ENCODE assay signal across 22 cellular contexts in the genomic region with DNA sequence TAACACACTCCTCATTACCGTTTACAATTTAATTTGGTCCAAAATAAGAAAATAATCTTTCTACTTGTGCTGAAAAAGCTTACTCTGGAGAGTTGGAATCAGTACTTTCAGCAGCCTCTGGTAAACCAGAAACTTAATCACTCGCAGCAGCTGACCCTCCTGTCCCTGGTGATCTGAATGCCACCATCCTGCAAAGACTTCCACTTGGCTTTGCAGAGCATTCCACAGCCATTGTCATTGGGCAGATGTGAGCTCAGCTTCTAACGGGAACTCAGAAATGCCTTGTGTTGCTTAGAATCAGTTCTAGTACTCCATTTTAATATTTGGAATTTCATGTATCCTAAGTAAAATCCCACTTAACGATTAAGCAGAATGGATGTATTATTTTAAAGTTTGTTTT.
"Had no signal": no experiment of that assay in that cellular context is flagged by ENCODE, and none has a peak within 500 bp of the region (broad histone marks: within the 10 kb centered on the region; RNA-seq: fewer than 3 reads in every experiment).

No MANE protein-coding gene starts in this region.

- H3K4me1 ChIP-seq: heart left ventricle, left ventricle myocardium inferior, lower lobe of right lung, psoas muscle, testis, tibial nerve had no signal

- H3K27ac ChIP-seq: dorsolateral prefrontal cortex, heart left ventricle, left ventricle myocardium inferior, lower lobe of right lung, neutrophil, psoas muscle, skin epidermis, testis, tibial nerve had no signal

- H3K4me3 ChIP-seq: dorsolateral prefrontal cortex, heart left ventricle, left ventricle myocardium inferior, lower lobe of right lung, psoas muscle, skin epidermis, testis, tibial nerve had no signal

- H3K36me3 ChIP-seq: heart left ventricle, left ventricle myocardium inferior, lower lobe of right lung, neutrophil, tibial nerve had no signal

- H3K9me3 ChIP-seq: heart left ventricle, left ventricle myocardium inferior, lower lobe of right lung, neutrophil, psoas muscle, testis, tibial nerve had no signal

- H3K27me3 ChIP-seq: neutrophil, testis, tibial nerve had no signal

- DNase-seq: cortex of kidney; dorsolateral prefrontal cortex; effector CD8-positive, alpha-beta T cell; heart left ventricle; hippocampal formation; kidney; left cardiac atrium; left ventricle myocardium inferior; lower lobe of right lung; midbrain; naive thymus-derived CD8-positive, alpha-beta T cell; psoas muscle; retina; stimulated activated CD4-positive, alpha-beta T cell treated with anti-CD3 and anti-CD28 coated beads, Interleukin-2, amount 100 ng/mL, for 24 hours; stimulated activated CD4-positive, alpha-beta T cell treated with anti-CD3 and anti-CD28 coated beads, Interleukin-4, amount 100 ng/mL, for 4 hours; stimulated activated naive B cell treated with anti-CD40 and anti-IgM and Interleukin-4, amounts not matched to agents 10 μg/mL and 1 μg/mL and 100 μg/mL, for 72 hours; stimulated activated naive CD8-positive, alpha-beta T cell treated with anti-CD3 and anti-CD28 coated beads, Interleukin-15, amount 100 ng/mL, for 72 hours; testis had no signal

- ATAC-seq: heart left ventricle; left cardiac atrium; lower lobe of right lung; naive thymus-derived CD8-positive, alpha-beta T cell; psoas muscle; sciatic nerve; stimulated activated naive B cell treated with anti-CD40 and anti-IgM and Interleukin-4, amounts not matched to agents 10 μg/mL and 1 μg/mL and 100 μg/mL, for 72 hours; stimulated activated naive CD8-positive, alpha-beta T cell treated with anti-CD3 and anti-CD28 coated beads, Interleukin-15, amount 100 ng/mL, for 72 hours had no signal
